Comparison of ENCODE assay signal across 13 cellular contexts in the genomic region with DNA sequence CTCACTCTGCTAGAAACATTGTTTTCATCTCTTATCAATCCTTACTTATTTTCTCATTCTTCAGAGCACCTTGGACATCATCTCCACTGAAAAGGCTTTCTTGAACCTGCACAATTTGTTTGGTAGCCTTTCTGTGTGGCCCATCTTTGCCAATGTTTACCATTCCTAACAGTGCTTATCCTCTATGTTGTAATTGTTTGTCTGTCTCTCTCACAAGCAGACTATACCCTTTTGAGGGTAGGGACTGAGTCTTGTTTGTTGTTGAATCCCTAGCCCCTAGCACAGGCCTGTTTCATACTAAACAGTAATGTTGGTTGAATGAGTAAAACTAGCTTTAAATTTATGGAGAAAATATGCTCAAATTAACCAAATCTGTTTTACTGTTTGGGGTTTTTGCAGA. TPM values are rescaled to one million over a fixed set of nuclear protein-coding genes. Genes with fewer than 3 reads are reported as not detected.
DNase-seq lines count a peak whose midpoint lies in the region; ATAC-seq and TF ChIP-seq lines count a peak whose summit lies in the region.
"Had no signal": no experiment of that assay in that cellular context is flagged by ENCODE, and none has a peak within 500 bp of the region (broad histone marks: within the 10 kb centered on the region; RNA-seq: fewer than 3 reads in every experiment).

No MANE protein-coding gene starts in this region.

- ATAC-seq in activated T-cell treated with anti-CD3 and anti-CD28 coated beads, Interleukin-2, amount 50 U/mL, for 72 hours (replicated peaks in 1 of 2): no peak
- ATAC-seq in activated T-cell treated with anti-CD3 and anti-CD28 coated beads, Interleukin-2, amount 50 U/mL, for 4 hours: no peak
- ATAC-seq in WTC11: no peak
- ATAC-seq: A549, K562 had no signal

- H3K27me3 Mint-ChIP-seq in activated T-cell treated with anti-CD3 and anti-CD28 coated beads, Interleukin-2, amount 50 U/mL, for 72 hours (ENCODE audit: low read depth): no peaks in the 10 kb centered on the region
- H3K27me3 Mint-ChIP-seq in activated T-cell treated with anti-CD3 and anti-CD28 coated beads, Interleukin-2, amount 50 U/mL, for 4 hours (ENCODE audit: low read depth): no peaks in the 10 kb centered on the region
- H3K27me3 Mint-ChIP-seq in WTC11 (ENCODE audit: low read depth) (no peaks in the 10 kb centered on the region), nephron progenitor cell (ENCODE audit: low read depth, poor library complexity) (peaks cover 3% of the 10 kb centered on the region), HFFc6 (ENCODE audit: insufficient read depth) (no peaks in the 10 kb centered on the region; the same call in 1 of the 2 replicates)
- H3K27me3 Mint-ChIP-seq: CD4-positive, alpha-beta T cell had no signal

- TF ChIP-seq CTCF in WTC11 (IDR thresholded peaks at IDR 0.05) (no peak), nephron progenitor cell (IDR thresholded peaks at IDR 0.05) (no peak), HFFc6 (IDR thresholded peaks at IDR 0.05) (no peak)

- H3K36me3 Mint-ChIP-seq in activated T-cell treated with anti-CD3 and anti-CD28 coated beads, Interleukin-2, amount 50 U/mL, for 72 hours (ENCODE audit: insufficient read depth in 2 of 2): peaks cover 0 to 10% of the 10 kb centered on the region in 2 donors
- peaks cover 6% of the 10 kb centered on the region for H3K36me3 Mint-ChIP-seq in activated T-cell treated with anti-CD3 and anti-CD28 coated beads, Interleukin-2, amount 50 U/mL, for 4 hours (ENCODE audit: insufficient read depth)
- H3K36me3 Mint-ChIP-seq in WTC11: peaks cover 43% of the 10 kb centered on the region
- H3K36me3 Mint-ChIP-seq in nephron progenitor cell (ENCODE audit: low read depth): peaks cover 59% of the 10 kb centered on the region
- H3K36me3 Mint-ChIP-seq in HFFc6 (ENCODE audit: low read depth): no peaks in the 10 kb centered on the region

- H3K4me1 Mint-ChIP-seq in activated T-cell treated with anti-CD3 and anti-CD28 coated beads, Interleukin-2, amount 50 U/mL, for 72 hours (ENCODE audit: low read depth): peaks cover 6% of the 10 kb centered on the region
- H3K4me1 Mint-ChIP-seq in activated T-cell treated with anti-CD3 and anti-CD28 coated beads, Interleukin-2, amount 50 U/mL, for 4 hours (ENCODE audit: low read depth): peaks cover 3% of the 10 kb centered on the region
- H3K4me1 Mint-ChIP-seq in WTC11 (no peaks in the 10 kb centered on the region), nephron progenitor cell (peaks cover 5% of the 10 kb centered on the region), HFFc6 (ENCODE audit: low read depth) (no peaks in the 10 kb centered on the region)

- no peak for DNase-seq in activated T-cell treated with anti-CD3 and anti-CD28 coated beads, Interleukin-2, amount 50 U/mL, for 72 hours
- DNase-seq in activated T-cell treated with anti-CD3 and anti-CD28 coated beads, Interleukin-2, amount 50 U/mL, for 4 hours: no peak
- DNase-seq in WTC11 (ENCODE audit: low spot score) (no peak), islet precursor cell (peak; percentile 2), nephron progenitor cell (no peak), HFFc6 (no peak), NCI-H1048 (lab: John Stamatoyannopoulos, UW) (no peak), HK-2 (ENCODE audit: unreplicated experiment) (no peak)
- DNase-seq: AML-193; Caco-2; CD4-positive, alpha-beta T cell had no signal

- H3K27ac Mint-ChIP-seq in activated T-cell treated with anti-CD3 and anti-CD28 coated beads, Interleukin-2, amount 50 U/mL, for 72 hours: peak overlapping the region; percentile 7
- H3K27ac Mint-ChIP-seq in WTC11 (peak overlapping the region; percentile 54), nephron progenitor cell (peak overlapping the region; percentile 58), HFFc6 (no peak overlapping the region)
- H3K27ac Mint-ChIP-seq: CD4-positive, alpha-beta T cell had no signal

- H3K4me3 Mint-ChIP-seq in activated T-cell treated with anti-CD3 and anti-CD28 coated beads, Interleukin-2, amount 50 U/mL, for 72 hours: no peak overlapping the region
- H3K4me3 Mint-ChIP-seq in activated T-cell treated with anti-CD3 and anti-CD28 coated beads, Interleukin-2, amount 50 U/mL, for 4 hours: no peak overlapping the region
- H3K4me3 Mint-ChIP-seq in WTC11 (no peak overlapping the region), nephron progenitor cell (no peak overlapping the region), HFFc6 (no peak overlapping the region)
- H3K4me3 Mint-ChIP-seq: CD4-positive, alpha-beta T cell had no signal

- POLR2A ChIA-PET in WTC11 (lab: Charles Lee): no interaction called here

- CTCF ChIA-PET in WTC11 (lab: Charles Lee): interaction anchor here (0.5 kb wide), 1 partner anchor 36 kb away, joined by 3 read pairs; no protein-coding TSS in a partner anchor

- no peaks in the 10 kb centered on the region for H3K9me3 Mint-ChIP-seq in activated T-cell treated with anti-CD3 and anti-CD28 coated beads, Interleukin-2, amount 50 U/mL, for 72 hours
- H3K9me3 Mint-ChIP-seq in activated T-cell treated with anti-CD3 and anti-CD28 coated beads, Interleukin-2, amount 50 U/mL, for 4 hours: no peaks in the 10 kb centered on the region
- no peaks in the 10 kb centered on the region for H3K9me3 Mint-ChIP-seq in WTC11
- no peaks in the 10 kb centered on the region for H3K9me3 Mint-ChIP-seq in nephron progenitor cell
- no peaks in the 10 kb centered on the region for H3K9me3 Mint-ChIP-seq in HFFc6
- H3K9me3 Mint-ChIP-seq: CD4-positive, alpha-beta T cell had no signal

TF ChIP-seq in WTC11, 78 proteins besides CTCF, POLR2A, EP300 and RAD21 (continues in another document):
- TF ChIP-seq STAT6 (CRISPR knock-in tag; conservative IDR thresholded peaks at IDR 0.05; ENCODE audit: low read depth) (no peak), NFYB (CRISPR knock-in tag; conservative IDR thresholded peaks at IDR 0.05; ENCODE audit: low read depth) (no peak), SMAD4 (CRISPR knock-in tag; IDR thresholded peaks at IDR 0.05) (no peak), HMGA2 (CRISPR knock-in tag; IDR thresholded peaks at IDR 0.05) (no peak), ZNF219 (CRISPR knock-in tag; IDR thresholded peaks at IDR 0.05; ENCODE audit: borderline replicate concordance) (no peak), ATF3 (CRISPR knock-in tag; conservative IDR thresholded peaks at IDR 0.05) (no peak), ZNF138 (CRISPR knock-in tag; conservative IDR thresholded peaks at IDR 0.05) (no peak)
- TF ChIP-seq, protein P1, sequence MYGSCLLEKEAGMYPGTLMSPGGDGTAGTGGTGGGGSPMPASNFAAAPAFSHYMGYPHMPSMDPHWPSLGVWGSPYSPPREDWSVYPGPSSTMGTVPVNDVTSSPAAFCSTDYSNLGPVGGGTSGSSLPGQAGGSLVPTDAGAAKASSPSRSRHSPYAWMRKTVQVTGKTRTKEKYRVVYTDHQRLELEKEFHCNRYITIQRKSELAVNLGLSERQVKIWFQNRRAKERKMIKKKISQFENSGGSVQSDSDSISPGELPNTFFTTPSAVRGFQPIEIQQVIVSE (CRISPR knock-in tag; IDR thresholded peaks at IDR 0.05; ENCODE audit: borderline replicate concordance): no peak
- TF ChIP-seq, protein P2, sequence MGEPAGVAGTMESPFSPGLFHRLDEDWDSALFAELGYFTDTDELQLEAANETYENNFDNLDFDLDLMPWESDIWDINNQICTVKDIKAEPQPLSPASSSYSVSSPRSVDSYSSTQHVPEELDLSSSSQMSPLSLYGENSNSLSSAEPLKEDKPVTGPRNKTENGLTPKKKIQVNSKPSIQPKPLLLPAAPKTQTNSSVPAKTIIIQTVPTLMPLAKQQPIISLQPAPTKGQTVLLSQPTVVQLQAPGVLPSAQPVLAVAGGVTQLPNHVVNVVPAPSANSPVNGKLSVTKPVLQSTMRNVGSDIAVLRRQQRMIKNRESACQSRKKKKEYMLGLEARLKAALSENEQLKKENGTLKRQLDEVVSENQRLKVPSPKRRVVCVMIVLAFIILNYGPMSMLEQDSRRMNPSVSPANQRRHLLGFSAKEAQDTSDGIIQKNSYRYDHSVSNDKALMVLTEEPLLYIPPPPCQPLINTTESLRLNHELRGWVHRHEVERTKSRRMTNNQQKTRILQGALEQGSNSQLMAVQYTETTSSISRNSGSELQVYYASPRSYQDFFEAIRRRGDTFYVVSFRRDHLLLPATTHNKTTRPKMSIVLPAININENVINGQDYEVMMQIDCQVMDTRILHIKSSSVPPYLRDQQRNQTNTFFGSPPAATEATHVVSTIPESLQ (CRISPR knock-in tag; IDR thresholded peaks at IDR 0.05): no peak

RNA-seq across cellular contexts. Expression of gene MRPL42, which starts 9.2 kb away (rescaled TPM):
- total RNA-seq in activated T-cell treated with anti-CD3 and anti-CD28 coated beads, Interleukin-2, amount 50 U/mL, for 72 hours: 10 to 100 TPM; 54.2 to 68.3 TPM
- total RNA-seq in activated T-cell treated with anti-CD3 and anti-CD28 coated beads, Interleukin-2, amount 50 U/mL, for 4 hours: 10 to 100 TPM; 62.9 to 98.8 (median 89.2) TPM
- total RNA-seq in WTC11 (2021): 112 to 124 TPM (median 121 TPM) in 3 replicates
- total RNA-seq in HFFc6 (2021; fragmentation: NEBNext Ultra II Directional; extraction: Animal tissue kit (Norgen Biotek cat#: 25700)): 10 to 100 TPM; 66.5 to 77.6 (median 73.9) TPM

RNA-seq across cellular contexts. Expression of gene UBE2N, which starts 34.8 kb away (rescaled TPM):
- total RNA-seq in activated T-cell treated with anti-CD3 and anti-CD28 coated beads, Interleukin-2, amount 50 U/mL, for 72 hours: 100 to 1,000 TPM; 116 to 125 TPM
- total RNA-seq in activated T-cell treated with anti-CD3 and anti-CD28 coated beads, Interleukin-2, amount 50 U/mL, for 4 hours: 100 to 1,000 TPM; 237 to 241 (median 237) TPM
- 183 to 195 TPM (median 185 TPM) in 3 replicates for total RNA-seq in WTC11 (2021)
- total RNA-seq in HFFc6 (2021; fragmentation: NEBNext Ultra II Directional; extraction: Animal tissue kit (Norgen Biotek cat#: 25700)): 100 to 1,000 TPM; 143 to 168 (median 157) TPM
